Comparison of ENCODE assay signal across 13 cellular contexts in genomic region chr4:7778524-7779193, GRCh38.
A peak's percentile ranks its signal among the peaks of the same experiment; 100 is the strongest.
DNase-seq lines count a peak whose midpoint lies in the region; ATAC-seq and TF ChIP-seq lines count a peak whose summit lies in the region.
"Had no signal": no experiment of that assay in that cellular context is flagged by ENCODE, and none has a peak within 500 bp of the region (broad histone marks: within the 10 kb centered on the region; RNA-seq: fewer than 3 reads in every experiment).

No MANE protein-coding gene starts in this region.

- intact Hi-C loops in left ventricle myocardium inferior (cut with micrococcal nuclease), result no loop called here
- intact Hi-C loops in Right ventricle myocardium superior (cut with DNase I), result no loop called here
- intact Hi-C loops in colonic mucosa (cut with DNase I), result no loop called here
- intact Hi-C loops in uterus (cut with DNase I; ENCODE audit: low total_unique reads), result no loop called here
- intact Hi-C loops in CD4-positive, alpha-beta T cell (cut with DNase I, micrococcal nuclease), result no loop called here

- H3K27me3 ChIP-seq in left ventricle myocardium inferior (ENCODE audit: low read depth), result no peaks in the 10 kb centered on the region
- no peaks in the 10 kb centered on the region for H3K27me3 ChIP-seq in colonic mucosa
- H3K27me3 ChIP-seq in muscle layer of duodenum (ENCODE audit: low read depth, low read length), result no peaks in the 10 kb centered on the region
- no peaks in the 10 kb centered on the region for H3K27me3 ChIP-seq in uterus
- H3K27me3 ChIP-seq in CD4-positive, alpha-beta T cell (ENCODE audit: control insufficient read depth, insufficient read depth, low read length), result no peaks in the 10 kb centered on the region

- no peaks in the 10 kb centered on the region for H3K9me3 Mint-ChIP-seq in CD4-positive, alpha-beta T cell
- H3K9me3 Mint-ChIP-seq: natural killer cell had no signal

- peak overlapping the region; percentile 42 for H3K4me3 ChIP-seq in left ventricle myocardium inferior
- H3K4me3 ChIP-seq in colonic mucosa, result no peak overlapping the region
- H3K4me3 ChIP-seq in muscle layer of duodenum (ENCODE audit: low read depth in 1 of 2, low read length in 2 of 2), result peak overlapping the region; percentile 5 to 18
- peak overlapping the region in 1 of 2 donors; percentile 1 for H3K4me3 ChIP-seq in uterus
- H3K4me3 ChIP-seq: PC-9 had no signal

- H3K4me3 Mint-ChIP-seq in CD4-positive, alpha-beta T cell, result no peak overlapping the region
- H3K4me3 Mint-ChIP-seq: natural killer cell had no signal

- peaks cover 36% of the 10 kb centered on the region for H3K4me1 ChIP-seq in left ventricle myocardium inferior
- H3K4me1 ChIP-seq in colonic mucosa, result peaks cover 3% of the 10 kb centered on the region
- peaks cover 8 to 53% of the 10 kb centered on the region in 2 donors for H3K4me1 ChIP-seq in muscle layer of duodenum (ENCODE audit: control insufficient read depth in 1 of 2, insufficient read depth in 2 of 2, low read length in 2 of 2)
- peaks cover 8 to 19% of the 10 kb centered on the region in 2 donors for H3K4me1 ChIP-seq in uterus

- H3K9me3 ChIP-seq in left ventricle myocardium inferior (replicated peaks), result no peaks in the 10 kb centered on the region
- H3K9me3 ChIP-seq in colonic mucosa, result no peaks in the 10 kb centered on the region
- no peaks in the 10 kb centered on the region for H3K9me3 ChIP-seq in muscle layer of duodenum (ENCODE audit: control insufficient read depth in 1 of 2, low read length in 2 of 2)
- H3K9me3 ChIP-seq in uterus, result no peaks in the 10 kb centered on the region
- no peaks in the 10 kb centered on the region for H3K9me3 ChIP-seq in CD4-positive, alpha-beta T cell (ENCODE audit: control insufficient read depth, low read length)

- TF ChIP-seq POLR2A in uterus (IDR thresholded peaks at IDR 0.05), result no peak

- H3K36me3 Mint-ChIP-seq in CD4-positive, alpha-beta T cell (ENCODE audit: low read depth), result peaks cover 47% of the 10 kb centered on the region
- H3K36me3 Mint-ChIP-seq: natural killer cell had no signal

- H3K4me1 Mint-ChIP-seq in CD4-positive, alpha-beta T cell (ENCODE audit: low read depth), result peaks cover 35% of the 10 kb centered on the region

- H3K27me3 Mint-ChIP-seq in CD4-positive, alpha-beta T cell, result no peaks in the 10 kb centered on the region

- CTCF ChIA-PET in CD4-positive, alpha-beta T cell (lab: Charles Lee), result no interaction called here

- no peak overlapping the region for H3K27ac Mint-ChIP-seq in CD4-positive, alpha-beta T cell
- H3K27ac Mint-ChIP-seq: natural killer cell had no signal

- TF ChIP-seq CTCF in left ventricle myocardium inferior (IDR thresholded peaks at IDR 0.05; ENCODE audit: borderline replicate concordance), result no peak
- TF ChIP-seq CTCF in colonic mucosa (IDR thresholded peaks at IDR 0.05), result no peak
- no peak for TF ChIP-seq CTCF in uterus (IDR thresholded peaks at IDR 0.05)
- TF ChIP-seq CTCF in CD4-positive, alpha-beta T cell (IDR thresholded peaks at IDR 0.05), result no peak

- H3K9ac ChIP-seq in colonic mucosa (ENCODE audit: low read depth in 2 of 2, low read length in 2 of 2), result no peak overlapping the region

- no peak for ATAC-seq in Right ventricle myocardium superior (ENCODE audit: poor library complexity)
- ATAC-seq in CD4-positive, alpha-beta T cell (ENCODE audit: poor library complexity), result no peak
- ATAC-seq: natural killer cell had no signal

- H3K36me3 ChIP-seq in left ventricle myocardium inferior (peaks cover 14% of the 10 kb centered on the region), colonic mucosa (peaks cover 11% of the 10 kb centered on the region), muscle layer of duodenum (ENCODE audit: control insufficient read depth in 1 of 2, insufficient read depth in 2 of 2, low read length in 2 of 2) (peaks cover 22 to 34% of the 10 kb centered on the region in 2 donors), uterus (no peaks in the 10 kb centered on the region)

- POLR2A ChIA-PET in CD4-positive, alpha-beta T cell (lab: Charles Lee), result no interaction called here

- H3K27ac ChIP-seq in left ventricle myocardium inferior (replicated peaks), result peak overlapping the region; percentile 36
- H3K27ac ChIP-seq in colonic mucosa, result peak overlapping the region; percentile 45
- peak overlapping the region; percentile 21 for H3K27ac ChIP-seq in muscle layer of duodenum (ENCODE audit: low read length)
- peak overlapping the region; percentile 30 to 57 for H3K27ac ChIP-seq in uterus
- H3K27ac ChIP-seq in CD4-positive, alpha-beta T cell (ENCODE audit: low read depth, low read length), result no peak overlapping the region
- H3K27ac ChIP-seq: C4-2B, PC-9 had no signal

- DNase-seq in left ventricle myocardium inferior (no peak), Right ventricle myocardium superior (no peak), colonic mucosa (no peak), uterus (no peak), NCI-H446 treated with DMSO at 0.1 percent for 48 hours (lab: John Stamatoyannopoulos, UW) (no peak), NCI-H2029 treated with DMSO at 0.1 percent for 48 hours (lab: John Stamatoyannopoulos, UW) (no peak)
- DNase-seq in CD4-positive, alpha-beta T cell, result no peak
- DNase-seq: activated CD8-positive, alpha-beta memory T cell treated with anti-CD3 and anti-CD28 coated beads, Interleukin-2, amount 50 U/mL, for 4 hours; natural killer cell; T1000 had no signal
